Comparison of ENCODE assay signal across 1 cellular context in the genomic region with DNA sequence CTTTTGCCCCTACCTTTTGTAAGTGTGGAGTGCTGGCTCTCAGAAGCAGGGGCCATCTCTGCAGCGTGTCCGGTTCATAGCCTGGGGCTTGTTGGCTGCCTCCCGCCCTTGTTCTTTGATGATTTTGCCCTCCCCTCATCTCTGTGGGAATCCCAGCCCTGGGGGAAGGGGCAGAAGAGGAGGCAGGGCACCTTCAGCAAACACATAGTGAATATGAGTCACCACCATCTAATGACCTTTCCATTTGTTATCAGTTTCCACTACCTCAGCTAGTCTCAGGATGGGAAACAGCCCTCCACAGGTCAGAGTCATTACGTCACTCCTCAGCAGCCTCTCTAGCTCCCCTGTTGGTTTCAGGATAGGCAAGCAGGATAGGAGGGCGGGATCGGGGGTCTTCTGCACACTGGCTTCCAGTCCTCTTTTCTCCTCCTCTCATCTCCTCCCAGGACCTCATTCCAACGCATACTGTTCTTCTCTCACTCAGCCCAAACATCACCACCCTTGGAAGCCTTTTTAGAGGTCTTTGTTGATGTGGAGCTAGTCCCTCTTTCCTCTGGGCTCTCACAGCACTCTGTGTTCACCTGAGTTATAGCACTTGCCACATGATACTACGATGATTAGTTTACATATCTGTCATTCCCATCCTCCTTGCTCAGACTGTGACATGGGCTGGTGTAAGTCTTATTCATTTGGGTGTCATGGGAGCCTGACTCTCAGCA.
TF ChIP-seq lines count a peak whose summit lies in the region.

No MANE protein-coding gene starts in this region.

TF ChIP-seq in HepG2, 621 proteins besides CTCF, POLR2A, EP300 and RAD21 (continued from another document and continues in another):
- TF ChIP-seq ETV6 (CRISPR knock-in tag; conservative IDR thresholded peaks at IDR 0.05) = 0 out of 2 replicates have a peak, but pooled peaks have one; percentile 35
- TF ChIP-seq, protein P1, sequence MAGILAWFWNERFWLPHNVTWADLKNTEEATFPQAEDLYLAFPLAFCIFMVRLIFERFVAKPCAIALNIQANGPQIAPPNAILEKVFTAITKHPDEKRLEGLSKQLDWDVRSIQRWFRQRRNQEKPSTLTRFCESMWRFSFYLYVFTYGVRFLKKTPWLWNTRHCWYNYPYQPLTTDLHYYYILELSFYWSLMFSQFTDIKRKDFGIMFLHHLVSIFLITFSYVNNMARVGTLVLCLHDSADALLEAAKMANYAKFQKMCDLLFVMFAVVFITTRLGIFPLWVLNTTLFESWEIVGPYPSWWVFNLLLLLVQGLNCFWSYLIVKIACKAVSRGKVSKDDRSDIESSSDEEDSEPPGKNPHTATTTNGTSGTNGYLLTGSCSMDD (CRISPR knock-in tag; IDR thresholded peaks at IDR 0.05) = no peak
- peak; percentile 74; the same call in 1 of the 2 replicates for TF ChIP-seq ZNF878 (CRISPR knock-in tag; IDR thresholded peaks at IDR 0.05)
- TF ChIP-seq, protein P2, sequence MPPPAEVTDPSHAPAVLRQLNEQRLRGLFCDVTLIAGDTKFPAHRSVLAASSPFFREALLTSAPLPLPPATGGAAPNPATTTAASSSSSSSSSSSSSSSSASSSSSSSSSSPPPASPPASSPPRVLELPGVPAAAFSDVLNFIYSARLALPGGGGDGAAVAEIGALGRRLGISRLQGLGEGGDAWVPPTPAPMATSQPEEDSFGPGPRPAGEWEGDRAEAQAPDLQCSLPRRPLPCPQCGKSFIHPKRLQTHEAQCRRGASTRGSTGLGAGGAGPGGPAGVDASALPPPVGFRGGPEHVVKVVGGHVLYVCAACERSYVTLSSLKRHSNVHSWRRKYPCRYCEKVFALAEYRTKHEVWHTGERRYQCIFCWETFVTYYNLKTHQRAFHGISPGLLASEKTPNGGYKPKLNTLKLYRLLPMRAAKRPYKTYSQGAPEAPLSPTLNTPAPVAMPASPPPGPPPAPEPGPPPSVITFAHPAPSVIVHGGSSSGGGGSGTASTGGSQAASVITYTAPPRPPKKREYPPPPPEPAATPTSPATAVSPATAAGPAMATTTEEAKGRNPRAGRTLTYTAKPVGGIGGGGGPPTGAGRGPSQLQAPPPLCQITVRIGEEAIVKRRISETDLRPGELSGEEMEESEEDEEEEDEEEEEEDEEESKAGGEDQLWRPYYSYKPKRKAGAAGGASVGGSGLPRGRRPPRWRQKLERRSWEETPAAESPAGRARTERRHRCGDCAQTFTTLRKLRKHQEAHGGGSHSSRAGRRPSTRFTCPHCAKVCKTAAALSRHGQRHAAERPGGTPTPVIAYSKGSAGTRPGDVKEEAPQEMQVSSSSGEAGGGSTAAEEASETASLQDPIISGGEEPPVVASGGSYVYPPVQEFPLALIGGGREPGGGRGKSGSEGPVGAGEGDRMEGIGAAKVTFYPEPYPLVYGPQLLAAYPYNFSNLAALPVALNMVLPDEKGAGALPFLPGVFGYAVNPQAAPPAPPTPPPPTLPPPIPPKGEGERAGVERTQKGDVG (CRISPR knock-in tag; IDR thresholded peaks at IDR 0.05; ENCODE audit: borderline replicate concordance) = no peak
- TF ChIP-seq PHF5A (CRISPR knock-in tag; IDR thresholded peaks at IDR 0.05; ENCODE audit: low read depth, unreplicated experiment) = peak; percentile 48
- 0 out of 2 replicates have a peak, but pooled peaks have one; percentile 73 for TF ChIP-seq ZNF343 (CRISPR knock-in tag; IDR thresholded peaks at IDR 0.05)
- TF ChIP-seq ZNF329 (CRISPR knock-in tag; IDR thresholded peaks at IDR 0.05; ENCODE audit: low read depth) = no peak
- TF ChIP-seq CHD2 (IDR thresholded peaks at IDR 0.05; ENCODE audit: low read depth, low read length) = 0 out of 2 replicates have a peak, but pooled peaks have one; percentile 27
- peak; percentile 38; the same call in 1 of the 2 replicates for TF ChIP-seq HNF4G (IDR thresholded peaks at IDR 0.05; ENCODE audit: borderline replicate concordance, low read depth, low read length)
- no peak for TF ChIP-seq HNF4G (CRISPR knock-in tag; IDR thresholded peaks at IDR 0.05; ENCODE audit: borderline replicate concordance, low read depth)
- TF ChIP-seq MIER2 (CRISPR knock-in tag; IDR thresholded peaks at IDR 0.05) = peak; percentile 48; the same call in 1 of the 2 replicates
- TF ChIP-seq, protein P3, sequence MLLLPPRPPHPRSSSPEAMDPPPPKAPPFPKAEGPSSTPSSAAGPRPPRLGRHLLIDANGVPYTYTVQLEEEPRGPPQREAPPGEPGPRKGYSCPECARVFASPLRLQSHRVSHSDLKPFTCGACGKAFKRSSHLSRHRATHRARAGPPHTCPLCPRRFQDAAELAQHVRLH (CRISPR knock-in tag; IDR thresholded peaks at IDR 0.05; ENCODE audit: borderline replicate concordance, low read depth) = 0 out of 2 replicates have a peak, but pooled peaks have one; percentile 59
- no peak for TF ChIP-seq ZNF576 (CRISPR knock-in tag; IDR thresholded peaks at IDR 0.05)
- no peak for TF ChIP-seq SCMH1 (CRISPR knock-in tag; IDR thresholded peaks at IDR 0.05; ENCODE audit: borderline replicate concordance)
- TF ChIP-seq ZNF703 (CRISPR knock-in tag; IDR thresholded peaks at IDR 0.05; ENCODE audit: borderline replicate concordance) = no peak
- no peak for TF ChIP-seq ZNF563 (CRISPR knock-in tag; IDR thresholded peaks at IDR 0.05)
- peak; percentile 93 for TF ChIP-seq SALL1 (CRISPR knock-in tag; IDR thresholded peaks at IDR 0.05)
- no peak for TF ChIP-seq ZSCAN22 (CRISPR knock-in tag; IDR thresholded peaks at IDR 0.05)
- no peak for TF ChIP-seq GPBP1L1 (CRISPR knock-in tag; IDR thresholded peaks at IDR 0.05)
- no peak for TF ChIP-seq ZNF788 (CRISPR knock-in tag; IDR thresholded peaks at IDR 0.05; ENCODE audit: borderline replicate concordance)
- TF ChIP-seq, protein P4, sequence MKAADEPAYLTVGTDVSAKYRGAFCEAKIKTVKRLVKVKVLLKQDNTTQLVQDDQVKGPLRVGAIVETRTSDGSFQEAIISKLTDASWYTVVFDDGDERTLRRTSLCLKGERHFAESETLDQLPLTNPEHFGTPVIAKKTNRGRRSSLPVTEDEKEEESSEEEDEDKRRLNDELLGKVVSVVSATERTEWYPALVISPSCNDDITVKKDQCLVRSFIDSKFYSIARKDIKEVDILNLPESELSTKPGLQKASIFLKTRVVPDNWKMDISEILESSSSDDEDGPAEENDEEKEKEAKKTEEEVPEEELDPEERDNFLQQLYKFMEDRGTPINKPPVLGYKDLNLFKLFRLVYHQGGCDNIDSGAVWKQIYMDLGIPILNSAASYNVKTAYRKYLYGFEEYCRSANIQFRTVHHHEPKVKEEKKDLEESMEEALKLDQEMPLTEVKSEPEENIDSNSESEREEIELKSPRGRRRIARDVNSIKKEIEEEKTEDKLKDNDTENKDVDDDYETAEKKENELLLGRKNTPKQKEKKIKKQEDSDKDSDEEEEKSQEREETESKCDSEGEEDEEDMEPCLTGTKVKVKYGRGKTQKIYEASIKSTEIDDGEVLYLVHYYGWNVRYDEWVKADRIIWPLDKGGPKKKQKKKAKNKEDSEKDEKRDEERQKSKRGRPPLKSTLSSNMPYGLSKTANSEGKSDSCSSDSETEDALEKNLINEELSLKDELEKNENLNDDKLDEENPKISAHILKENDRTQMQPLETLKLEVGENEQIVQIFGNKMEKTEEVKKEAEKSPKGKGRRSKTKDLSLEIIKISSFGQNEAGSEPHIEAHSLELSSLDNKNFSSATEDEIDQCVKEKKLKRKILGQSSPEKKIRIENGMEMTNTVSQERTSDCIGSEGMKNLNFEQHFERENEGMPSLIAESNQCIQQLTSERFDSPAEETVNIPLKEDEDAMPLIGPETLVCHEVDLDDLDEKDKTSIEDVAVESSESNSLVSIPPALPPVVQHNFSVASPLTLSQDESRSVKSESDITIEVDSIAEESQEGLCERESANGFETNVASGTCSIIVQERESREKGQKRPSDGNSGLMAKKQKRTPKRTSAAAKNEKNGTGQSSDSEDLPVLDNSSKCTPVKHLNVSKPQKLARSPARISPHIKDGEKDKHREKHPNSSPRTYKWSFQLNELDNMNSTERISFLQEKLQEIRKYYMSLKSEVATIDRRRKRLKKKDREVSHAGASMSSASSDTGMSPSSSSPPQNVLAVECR (CRISPR knock-in tag; IDR thresholded peaks at IDR 0.05; ENCODE audit: borderline replicate concordance) = peak; percentile 39; the same call in 1 of the 2 replicates
- no peak for TF ChIP-seq PTBP1 (IDR thresholded peaks at IDR 0.05; ENCODE audit: low read depth, low read length, poor library complexity, severe bottlenecking)
- TF ChIP-seq ZNF207 (IDR thresholded peaks at IDR 0.05; ENCODE audit: borderline replicate concordance) = no peak
- TF ChIP-seq ZNF451 (CRISPR knock-in tag; IDR thresholded peaks at IDR 0.05) = no peak
- peak; percentile 24; the same call in 1 of the 2 replicates for TF ChIP-seq TGIF2 (CRISPR knock-in tag; IDR thresholded peaks at IDR 0.05)
- no peak for TF ChIP-seq ZBTB3 (CRISPR knock-in tag; IDR thresholded peaks at IDR 0.05; ENCODE audit: borderline replicate concordance, low read depth)
- 0 out of 2 replicates have a peak, but pooled peaks have one; percentile 58 for TF ChIP-seq TEAD2 (CRISPR knock-in tag; IDR thresholded peaks at IDR 0.05)
- TF ChIP-seq HCFC1 (IDR thresholded peaks at IDR 0.05; ENCODE audit: low read depth, low read length) = no peak
- no peak for TF ChIP-seq ZNF569 (CRISPR knock-in tag; IDR thresholded peaks at IDR 0.05; ENCODE audit: borderline replicate concordance)
- TF ChIP-seq ZNF142 (CRISPR knock-in tag; IDR thresholded peaks at IDR 0.05) = no peak
- TF ChIP-seq E2F2 (CRISPR knock-in tag; IDR thresholded peaks at IDR 0.05; ENCODE audit: borderline replicate concordance) = no peak
- TF ChIP-seq PHF21A (CRISPR knock-in tag; IDR thresholded peaks at IDR 0.05) = peak; percentile 85
- TF ChIP-seq, protein P5, sequence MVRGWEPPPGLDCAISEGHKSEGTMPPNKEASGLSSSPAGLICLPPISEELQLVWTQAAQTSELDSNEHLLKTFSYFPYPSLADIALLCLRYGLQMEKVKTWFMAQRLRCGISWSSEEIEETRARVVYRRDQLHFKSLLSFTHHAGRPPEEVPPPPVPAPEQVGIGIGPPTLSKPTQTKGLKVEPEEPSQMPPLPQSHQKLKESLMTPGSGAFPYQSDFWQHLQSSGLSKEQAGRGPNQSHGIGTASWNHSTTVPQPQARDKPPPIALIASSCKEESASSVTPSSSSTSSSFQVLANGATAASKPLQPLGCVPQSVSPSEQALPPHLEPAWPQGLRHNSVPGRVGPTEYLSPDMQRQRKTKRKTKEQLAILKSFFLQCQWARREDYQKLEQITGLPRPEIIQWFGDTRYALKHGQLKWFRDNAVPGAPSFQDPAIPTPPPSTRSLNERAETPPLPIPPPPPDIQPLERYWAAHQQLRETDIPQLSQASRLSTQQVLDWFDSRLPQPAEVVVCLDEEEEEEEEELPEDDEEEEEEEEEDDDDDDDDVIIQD (CRISPR knock-in tag; IDR thresholded peaks at IDR 0.05; ENCODE audit: low read depth) = peak; percentile 87; the same call in 1 of the 2 replicates
- TF ChIP-seq SP5 (CRISPR knock-in tag; IDR thresholded peaks at IDR 0.05; ENCODE audit: borderline replicate concordance, low read depth) = peak; percentile 92
- no peak for TF ChIP-seq ATF7-NPFF (CRISPR knock-in tag; IDR thresholded peaks at IDR 0.05; ENCODE audit: low read depth)
- TF ChIP-seq ZMYM4 (CRISPR knock-in tag; IDR thresholded peaks at IDR 0.05) = peak; percentile 79
- TF ChIP-seq ZNF83 (CRISPR knock-in tag; IDR thresholded peaks at IDR 0.05; ENCODE audit: borderline replicate concordance) = no peak
